In genomic region chr17:75238020-75238580, GRCh38 we compare ENCODE assay signal across 16 cellular contexts. TPM values are rescaled to one million over a fixed set of nuclear protein-coding genes. Genes with fewer than 3 reads are reported as not detected.
DNase-seq lines count a peak whose midpoint lies in the region; ATAC-seq and TF ChIP-seq lines count a peak whose summit lies in the region.
"Had no signal": no experiment of that assay in that cellular context is flagged by ENCODE, and none has a peak within 500 bp of the region (broad histone marks: within the 10 kb centered on the region; RNA-seq: fewer than 3 reads in every experiment).

No MANE protein-coding gene starts in this region.

- no peak overlapping the region for H3K9ac ChIP-seq in PC-3 (ENCODE audit: low read length)

- H3K27me3 ChIP-seq in cardiac muscle cell (no peaks in the 10 kb centered on the region), gastrocnemius medialis (no peaks in the 10 kb centered on the region), PC-3 (ENCODE audit: low read length) (no peaks in the 10 kb centered on the region)
- no peaks in the 10 kb centered on the region for H3K27me3 ChIP-seq in naive thymus-derived CD4-positive, alpha-beta T cell (ENCODE audit: control insufficient read depth in 2 of 2, insufficient read depth in 2 of 2, low read length in 2 of 2)
- H3K27me3 ChIP-seq: ascending aorta had no signal

- peaks cover 33% of the 10 kb centered on the region for H3K4me1 Mint-ChIP-seq in central memory CD8-positive, alpha-beta T cell
- H3K4me1 Mint-ChIP-seq in naive thymus-derived CD4-positive, alpha-beta T cell, result peaks cover 5 to 20% (median 10%) of the 10 kb centered on the region in 7 donors
- H3K4me1 Mint-ChIP-seq: neural crest cell had no signal

- H3K9me3 ChIP-seq in cardiac muscle cell (ENCODE audit: low read depth) (no peaks in the 10 kb centered on the region), HEK293 (ENCODE audit: control insufficient read depth, insufficient read depth, low read depth, low read length) (no peaks in the 10 kb centered on the region), gastrocnemius medialis (no peaks in the 10 kb centered on the region), PC-3 (ENCODE audit: low read length) (no peaks in the 10 kb centered on the region)
- H3K9me3 ChIP-seq in naive thymus-derived CD4-positive, alpha-beta T cell (ENCODE audit: control insufficient read depth in 2 of 3, low read length in 3 of 3), result no peaks in the 10 kb centered on the region
- H3K9me3 ChIP-seq: ascending aorta, mucosa of descending colon had no signal

- H3F3A ChIP-seq in PC-3 (ENCODE audit: low read length, unreplicated experiment), result peaks cover 4% of the 10 kb centered on the region

- DNase-seq in cardiac muscle cell (ENCODE audit: low read depth in 1 of 2, low spot score in 1 of 2), result no peak
- no peak for DNase-seq in cardiac septum (ENCODE audit: low spot score)
- DNase-seq in central memory CD8-positive, alpha-beta T cell (ENCODE audit: low spot score in 2 of 2), result no peak
- no peak for DNase-seq in gastrocnemius medialis
- DNase-seq in HT-29 (ENCODE audit: low spot score), result no peak
- no peak for DNase-seq in PC-3
- DNase-seq in naive thymus-derived CD4-positive, alpha-beta T cell, result no peak
- DNase-seq: T1000 had no signal

- no peak for TF ChIP-seq POLR2A in gastrocnemius medialis (IDR thresholded peaks at IDR 0.05)

- H3K4me3 Mint-ChIP-seq in central memory CD8-positive, alpha-beta T cell, result no peak overlapping the region
- H3K4me3 Mint-ChIP-seq in naive thymus-derived CD4-positive, alpha-beta T cell, result no peak overlapping the region
- H3K4me3 Mint-ChIP-seq: HFFc6 had no signal

- intact Hi-C loops in cardiac septum (cut with DNase I), result no loop called here
- intact Hi-C loops in gastrocnemius medialis (cut with DNase I; ENCODE audit: low total_unique reads), result no loop called here
- intact Hi-C loops in PC-3 (cut with micrococcal nuclease), result no loop called here
- intact Hi-C loops in naive thymus-derived CD4-positive, alpha-beta T cell (cut with micrococcal nuclease), result loop anchor here (1.0 kb wide), 3 partner anchors 124 to 277 kb away; no protein-coding TSS in a partner anchor

- in situ Hi-C loops in gastrocnemius medialis (cut with MboI; ENCODE audit: low sequenced_read_pairs in 4 of 4), result no loop called here

- no peak overlapping the region for H3K4me2 ChIP-seq in PC-3 (ENCODE audit: low read length)

- H3K36me3 ChIP-seq in cardiac muscle cell (peaks cover 34% of the 10 kb centered on the region), HEK293 (ENCODE audit: control insufficient read depth in 2 of 2, insufficient read depth in 1 of 2, low read length in 2 of 2) (peaks cover 48 to 93% of the 10 kb centered on the region in 2 experiments), gastrocnemius medialis (peaks cover 0 to 78% of the 10 kb centered on the region in 2 donors), PC-3 (ENCODE audit: low read depth, low read length) (peaks cover 72% of the 10 kb centered on the region)
- peaks cover 15 to 92% (median 32%) of the 10 kb centered on the region in 3 experiments for H3K36me3 ChIP-seq in naive thymus-derived CD4-positive, alpha-beta T cell (ENCODE audit: control insufficient read depth in 2 of 3, insufficient read depth in 3 of 3, low read length in 3 of 3)

- H3K4me1 ChIP-seq in cardiac muscle cell (ENCODE audit: low read depth) (no peaks in the 10 kb centered on the region), HEK293 (ENCODE audit: control insufficient read depth, insufficient read depth, low read length) (no peaks in the 10 kb centered on the region), gastrocnemius medialis (peaks cover 9 to 33% of the 10 kb centered on the region in 2 donors), PC-3 (ENCODE audit: insufficient read depth, low read length) (no peaks in the 10 kb centered on the region)
- peaks cover 0 to 21% of the 10 kb centered on the region in 2 donors for H3K4me1 ChIP-seq in naive thymus-derived CD4-positive, alpha-beta T cell (ENCODE audit: control insufficient read depth in 2 of 2, insufficient read depth in 2 of 2, low read length in 2 of 2)
- H3K4me1 ChIP-seq: ascending aorta had no signal

- H3K27me3 Mint-ChIP-seq in central memory CD8-positive, alpha-beta T cell, result no peaks in the 10 kb centered on the region
- no peaks in the 10 kb centered on the region for H3K27me3 Mint-ChIP-seq in naive thymus-derived CD4-positive, alpha-beta T cell
- H3K27me3 Mint-ChIP-seq: activated naive CD8-positive, alpha-beta T cell; B cell had no signal

- H3K27ac ChIP-seq in cardiac muscle cell, result peak overlapping the region; percentile 11
- no peak overlapping the region for H3K27ac ChIP-seq in HEK293 (ENCODE audit: extremely low read depth, low read depth, low read length)
- H3K27ac ChIP-seq in gastrocnemius medialis, result peak overlapping the region; percentile 66 to 87 (median 76)
- H3K27ac ChIP-seq in PC-3 (ENCODE audit: low read length), result no peak overlapping the region
- H3K27ac ChIP-seq in naive thymus-derived CD4-positive, alpha-beta T cell (ENCODE audit: low read depth, low read length), result no peak overlapping the region
- H3K27ac ChIP-seq: ascending aorta had no signal

- no peak for TF ChIP-seq CTCF in cardiac muscle cell (IDR thresholded peaks at IDR 0.05; ENCODE audit: low read depth, low read length)
- no peak for TF ChIP-seq CTCF in HEK293 (tag by site-specific recombination; IDR thresholded peaks at IDR 0.05)
- no peak for TF ChIP-seq CTCF in gastrocnemius medialis (IDR thresholded peaks at IDR 0.05 in 4 of 5, conservative IDR thresholded peaks at IDR 0.05 in 1 of 5)
- no peak for TF ChIP-seq CTCF in PC-3 (conservative IDR thresholded peaks at IDR 0.05; ENCODE audit: low read depth, low read length)

- no peaks in the 10 kb centered on the region for H3K9me3 Mint-ChIP-seq in central memory CD8-positive, alpha-beta T cell
- H3K9me3 Mint-ChIP-seq in naive thymus-derived CD4-positive, alpha-beta T cell, result no peaks in the 10 kb centered on the region
- H3K9me3 Mint-ChIP-seq: HFFc6; neural crest cell; stimulated activated effector memory CD8-positive, alpha-beta T cell treated with anti-CD3 and anti-CD28 coated beads, Interleukin-12 subunit alpha, Interleukin-12 subunit beta, amount 100 ng/mL, for 72 hours had no signal

- peaks cover 62% of the 10 kb centered on the region for H3K36me3 Mint-ChIP-seq in central memory CD8-positive, alpha-beta T cell (ENCODE audit: insufficient read depth)
- H3K36me3 Mint-ChIP-seq in naive thymus-derived CD4-positive, alpha-beta T cell, result peaks cover 4 to 34% (median 13%) of the 10 kb centered on the region in 5 donors

- BruUV-seq in PC-3 (replicated peaks; lab: Mats Ljungman, UMichigan), result no TSS peak

- POLR2A ChIA-PET in HEK293 (lab: Yijun Ruan, JAX), result interaction anchor here (0.9 to 3.5 kb wide), 4 partner anchors 9 to 168 kb away, joined by 3 to 26 read pairs (median 4); partner anchors contain the start of genes GRB2, MIF4GD and SLC25A19
- POLR2A ChIA-PET in PC-3 (lab: Charles Lee; ENCODE audit: unreplicated experiment), result no interaction called here
- POLR2A ChIA-PET in naive thymus-derived CD4-positive, alpha-beta T cell (lab: Charles Lee), result interaction anchor here (0.6 to 1.0 kb wide), 2 partner anchors 9 to 11 kb away, joined by 4 to 8 read pairs; no protein-coding TSS in a partner anchor

- H3K27ac Mint-ChIP-seq in central memory CD8-positive, alpha-beta T cell (ENCODE audit: low read depth), result peak overlapping the region; percentile 97
- H3K27ac Mint-ChIP-seq in naive thymus-derived CD4-positive, alpha-beta T cell, result peak overlapping the region in 2 of 9 donors; percentile 73 to 90
- H3K27ac Mint-ChIP-seq: HFFc6 had no signal

- H2AFZ ChIP-seq in PC-3 (ENCODE audit: low read length), result no peak overlapping the region

- CTCF ChIA-PET in HEK293 (lab: Yijun Ruan, JAX), result interaction anchor here (0.6 to 7.4 kb wide), 15 partner anchors 8 to 509 kb away, joined by 3 to 74 read pairs (median 7); partner anchors contain the start of genes GGA3, GRB2, MIF4GD and MRPS7
- CTCF ChIA-PET in PC-3 (lab: Charles Lee), result interaction anchor here (0.6 kb wide), 1 partner anchor 18 kb away, joined by 7 read pairs; no protein-coding TSS in a partner anchor
- CTCF ChIA-PET in naive thymus-derived CD4-positive, alpha-beta T cell (lab: Charles Lee), result interaction anchor here (0.9 to 4.9 kb wide), 5 partner anchors 8 to 266 kb away, joined by 3 to 26 read pairs (median 3); no protein-coding TSS in a partner anchor

- ATAC-seq in central memory CD8-positive, alpha-beta T cell (replicated peaks; ENCODE audit: extremely low read depth, poor library complexity, severe bottlenecking), result no peak
- no peak for ATAC-seq in gastrocnemius medialis
- ATAC-seq in PC-3, result no peak
- no peak for ATAC-seq in naive thymus-derived CD4-positive, alpha-beta T cell

- H3K79me2 ChIP-seq in PC-3 (ENCODE audit: low read length), result no peaks in the 10 kb centered on the region

- no peaks in the 10 kb centered on the region for H3K9me2 ChIP-seq in PC-3 (replicated peaks; ENCODE audit: low read length)

- no peaks in the 10 kb centered on the region for H4K20me1 ChIP-seq in PC-3 (ENCODE audit: low read length)

- no peak overlapping the region for H3K4me3 ChIP-seq in cardiac muscle cell
- no peak overlapping the region for H3K4me3 ChIP-seq in HEK293 (ENCODE audit: low read depth, low read length)
- H3K4me3 ChIP-seq in gastrocnemius medialis, result no peak overlapping the region
- no peak overlapping the region for H3K4me3 ChIP-seq in PC-3 (ENCODE audit: low read length)
- no peak overlapping the region for H3K4me3 ChIP-seq in naive thymus-derived CD4-positive, alpha-beta T cell (ENCODE audit: low read length)
- H3K4me3 ChIP-seq: ascending aorta, mucosa of descending colon had no signal

RNA-seq across cellular contexts. Expression of gene GGA3, which starts 23.3 kb away (rescaled TPM):
- 33.5 and 35.3 TPM in 2 replicates for total RNA-seq in cardiac muscle cell
- 25.6 and 30.0 TPM in 2 replicates for polyA plus RNA-seq in cardiac muscle cell
- total RNA-seq in cardiac septum, result 24.2 TPM
- 10 to 100 TPM; 31.3 to 42.3 (median 35.3) TPM for total RNA-seq in gastrocnemius medialis
- 16.4 and 20.7 TPM in 2 replicates for total RNA-seq in HT-29 (2014; rRNA removed; shearing (Covaris generic))
- total RNA-seq in PC-3 (2014; rRNA removed), result 38.8 and 40.1 TPM in 2 replicates
- 100 to 1,000 TPM in 2 of 5 experiments, 10 to 100 TPM in 3; 79.6 to 128 (median 87.4) TPM for total RNA-seq in naive thymus-derived CD4-positive, alpha-beta T cell
- 10 to 100 TPM; 13.2 to 27.4 TPM for polyA plus RNA-seq in naive thymus-derived CD4-positive, alpha-beta T cell

RNA-seq across cellular contexts. Expression of gene MRPS7, which starts 23.6 kb away (rescaled TPM):
- total RNA-seq in cardiac muscle cell (64.8 and 81.6 TPM in 2 replicates), cardiac septum (102 TPM), gastrocnemius medialis (100 to 1,000 TPM in 1 of 4 donors, 10 to 100 TPM in 3; 68.5 to 118 (median 82.6) TPM), PC-3 (2014; rRNA removed) (112 and 144 TPM in 2 replicates)
- polyA plus RNA-seq in cardiac muscle cell, result 179 and 198 TPM in 2 replicates
- total RNA-seq in HT-29 (2014; rRNA removed; shearing (Covaris generic)), result 77.5 and 77.7 TPM in 2 replicates
- total RNA-seq in naive thymus-derived CD4-positive, alpha-beta T cell, result 10 to 100 TPM; 29.2 to 70.1 (median 34.4) TPM
- polyA plus RNA-seq in naive thymus-derived CD4-positive, alpha-beta T cell, result 100 to 1,000 TPM; 129 to 135 TPM

RNA-seq across cellular contexts. Expression of gene NUP85, which starts 32.6 kb away (rescaled TPM):
- total RNA-seq in cardiac muscle cell (23.4 and 32.7 TPM in 2 replicates), cardiac septum (26.3 TPM), gastrocnemius medialis (10 to 100 TPM in 3 of 4 donors, 1 to 10 TPM in 1; 9.4 to 27.7 (median 13.6) TPM), PC-3 (2014; rRNA removed) (91.5 and 95.6 TPM in 2 replicates)
- 51.9 and 59.0 TPM in 2 replicates for polyA plus RNA-seq in cardiac muscle cell
- total RNA-seq in HT-29 (2014; rRNA removed; shearing (Covaris generic)), result 60.3 and 61.7 TPM in 2 replicates
- 100 to 1,000 TPM in 2 of 5 experiments, 10 to 100 TPM in 3; 96.3 to 143 (median 99.2) TPM for total RNA-seq in naive thymus-derived CD4-positive, alpha-beta T cell
- polyA plus RNA-seq in naive thymus-derived CD4-positive, alpha-beta T cell, result 10 to 100 TPM; 21.0 to 57.3 TPM

RNA-seq across cellular contexts. Expression of gene MIF4GD, which starts 32.9 kb away (rescaled TPM):
- total RNA-seq in cardiac muscle cell (35.6 and 47.9 TPM in 2 replicates), cardiac septum (18.1 TPM), gastrocnemius medialis (10 to 100 TPM; 50.5 to 96.1 (median 72.4) TPM), PC-3 (2014; rRNA removed) (30.8 and 42.3 TPM in 2 replicates)
- polyA plus RNA-seq in cardiac muscle cell, result 75.4 and 75.8 TPM in 2 replicates
- total RNA-seq in HT-29 (2014; rRNA removed; shearing (Covaris generic)), result 22.8 and 28.8 TPM in 2 replicates
- total RNA-seq in naive thymus-derived CD4-positive, alpha-beta T cell, result 10 to 100 TPM; 26.9 to 39.4 (median 36.0) TPM
- 10 to 100 TPM; 84.3 to 90.0 TPM for polyA plus RNA-seq in naive thymus-derived CD4-positive, alpha-beta T cell

RNA-seq across cellular contexts. Expression of gene SLC25A19, which starts 51.1 kb away (rescaled TPM):
- total RNA-seq in cardiac muscle cell, result 8.9 and 13.2 TPM in 2 replicates
- 12.2 and 17.7 TPM in 2 replicates for polyA plus RNA-seq in cardiac muscle cell
- 8.5 TPM for total RNA-seq in cardiac septum
- total RNA-seq in gastrocnemius medialis, result 10 to 100 TPM in 3 of 4 donors, 1 to 10 TPM in 1; 6.1 to 18.7 (median 14.4) TPM
- 39.8 and 46.4 TPM in 2 replicates for total RNA-seq in HT-29 (2014; rRNA removed; shearing (Covaris generic))
- total RNA-seq in PC-3 (2014; rRNA removed), result 75.0 and 76.9 TPM in 2 replicates
- total RNA-seq in naive thymus-derived CD4-positive, alpha-beta T cell, result 10 to 100 TPM; 15.6 to 42.5 (median 21.1) TPM
- 10 to 100 TPM; 13.0 to 15.5 TPM for polyA plus RNA-seq in naive thymus-derived CD4-positive, alpha-beta T cell

Comparison
In these comparisons a context has a peak if more than half of its experiments do, and no peak if none do; other contexts are left out.
1. H3K27ac ChIP-seq: peak in cardiac muscle cell (single experiment) and gastrocnemius medialis (4 of 4); none in HEK293 (single experiment), PC-3 (single experiment) and naive thymus-derived CD4-positive, alpha-beta T cell (single experiment).
2. intact Hi-C loops: an anchor here in naive thymus-derived CD4-positive, alpha-beta T cell (1.0 kb wide); none called in cardiac septum, gastrocnemius medialis and PC-3.